In the genomic region with DNA sequence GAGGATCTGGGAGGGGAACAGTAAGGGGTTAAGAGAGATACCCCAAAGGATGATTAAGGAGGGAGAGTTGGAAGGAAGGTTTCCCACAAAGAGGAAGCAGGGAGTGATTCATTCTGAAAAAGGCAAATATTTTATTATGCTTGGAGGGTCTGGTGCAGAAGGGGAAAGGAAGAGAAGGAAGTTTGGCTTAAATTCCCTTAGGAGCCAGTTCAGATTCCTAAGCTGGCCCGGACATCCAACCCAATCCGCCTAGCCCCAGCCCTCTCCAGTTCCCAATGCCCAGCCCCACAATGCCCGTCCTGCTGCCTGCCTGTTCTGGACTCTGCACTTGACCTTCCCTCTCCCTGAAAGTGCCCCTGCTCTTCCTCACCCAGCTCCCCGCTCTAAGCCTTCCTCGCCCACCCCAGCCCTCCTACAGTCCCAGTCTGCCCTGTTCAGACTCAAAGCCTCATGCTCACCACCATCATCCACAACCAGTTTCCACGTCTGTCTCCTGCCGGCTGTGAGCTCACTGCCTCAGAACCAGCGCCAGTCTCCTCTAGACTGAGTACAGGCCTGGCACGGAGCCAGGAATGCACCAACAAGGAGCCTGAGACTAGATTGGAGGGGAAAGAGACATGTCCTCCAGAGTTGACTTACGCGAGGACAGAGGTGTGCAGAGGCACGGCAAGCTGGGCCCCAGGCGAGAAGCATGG, we compare ENCODE assay signal across 9 cellular contexts. TPM values are rescaled to one million over a fixed set of nuclear protein-coding genes. Genes with fewer than 3 reads are reported as not detected.
DNase-seq lines count a peak whose midpoint lies in the region; ATAC-seq and TF ChIP-seq lines count a peak whose summit lies in the region.
"Had no signal": no experiment of that assay in that cellular context is flagged by ENCODE, and none has a peak within 500 bp of the region (broad histone marks: within the 10 kb centered on the region; RNA-seq: fewer than 3 reads in every experiment).

No MANE protein-coding gene starts in this region.

- in situ Hi-C loops in G401 (cut with HindIII; ENCODE audit: low sequenced_read_pairs) = no loop called here

- TF ChIP-seq EP300 in sigmoid colon (IDR thresholded peaks at IDR 0.05) = no peak

- H3K9me3 ChIP-seq in sigmoid colon = no peaks in the 10 kb centered on the region

- 76 to 81% methylated on average over 13 of the region's 13 CpGs for WGBS in sigmoid colon, 2 donors
- WGBS in lower leg skin, 2 donors = 57 to 61% methylated on average over 13 of the region's 13 CpGs

- peaks cover 0 to 55% (median 48%) of the 10 kb centered on the region in 4 donors for H3K4me1 ChIP-seq in sigmoid colon

- intact Hi-C loops in left cardiac atrium (cut with DNase I) = no loop called here
- intact Hi-C loops in sigmoid colon (cut with DNase I) = no loop called here
- intact Hi-C loops in lower leg skin (cut with DNase I; ENCODE audit: low total_unique reads) = no loop called here

- H3K4me3 ChIP-seq in WI38 (ENCODE audit: low read depth, low read length) (peak overlapping the region; percentile 13; the same call in 1 of the 2 replicates), sigmoid colon (no peak overlapping the region), lower leg skin (ENCODE audit: low read depth, poor library complexity, severe bottlenecking) (no peak overlapping the region)

- no peak for TF ChIP-seq CTCF in WI38 (IDR thresholded peaks at IDR 0.05; ENCODE audit: low read depth, low read length)
- no peak for TF ChIP-seq CTCF in sigmoid colon (IDR thresholded peaks at IDR 0.05)
- TF ChIP-seq CTCF in lower leg skin (IDR thresholded peaks at IDR 0.05) = no peak

- DNase-seq in G401 (ENCODE audit: low spot score) (peak; percentile 83), left cardiac atrium (peak; percentile 86), sigmoid colon (peak; percentile 84), lower leg skin (ENCODE audit: low spot score in 2 of 2) (no peak), middle frontal gyrus (ENCODE audit: extremely low spot score, low spot score) (no peak)
- DNase-seq: stimulated activated CD4-positive, alpha-beta T cell treated with anti-CD3 and anti-CD28 coated beads, Interleukin-12 subunit alpha, Interleukin-12 subunit beta, amount 100 ng/mL, for 4 hours had no signal

- TF ChIP-seq POLR2A in sigmoid colon (IDR thresholded peaks at IDR 0.05) = no peak
- TF ChIP-seq POLR2A in lower leg skin (IDR thresholded peaks at IDR 0.05) = no peak

- H3K27ac ChIP-seq in sigmoid colon = peak overlapping the region in 3 of 4 donors; percentile 27 to 72 (median 47)

- no peaks in the 10 kb centered on the region for H3K36me3 ChIP-seq in sigmoid colon

- peak; percentile 40 to 55 for ATAC-seq in left cardiac atrium
- ATAC-seq in GM19463 (IDR thresholded peaks at IDR 0.05; ENCODE audit: unreplicated experiment) = no peak
- no peak for ATAC-seq in HG03342 (IDR thresholded peaks at IDR 0.05; ENCODE audit: unreplicated experiment)

- no peaks in the 10 kb centered on the region for H3K27me3 ChIP-seq in sigmoid colon

RNA-seq across cellular contexts. Expression of gene CAPN2, which starts 18.9 kb away (rescaled TPM):
- total RNA-seq in G401 (2014; rRNA removed; shearing (Covaris generic)) = 170 and 181 TPM in 2 replicates
- total RNA-seq in left cardiac atrium (100 to 1,000 TPM in 1 of 2 donors, 10 to 100 TPM in 1; 89.1 to 107 TPM), sigmoid colon (100 to 1,000 TPM in 1 of 4 donors, 10 to 100 TPM in 3; 67.3 to 154 (median 73.6) TPM), lower leg skin (10 to 100 TPM; 33.7 to 73.3 (median 47.2) TPM)
- polyA plus RNA-seq in sigmoid colon = 100 to 1,000 TPM; 135 to 266 (median 158) TPM

Comparison
In these comparisons a context has a peak if more than half of its experiments do, and no peak if none do; other contexts are left out.
1. DNase-seq: peak in G401 (single experiment), left cardiac atrium (single experiment) and sigmoid colon (single experiment); none in lower leg skin (0 of 2) and middle frontal gyrus (single experiment).
2. ATAC-seq: peak in left cardiac atrium (2 of 2); none in GM19463 (single experiment) and HG03342 (single experiment).